ENCODE assay signal across 16 cellular contexts in genomic region chrX:129701624-129702069, GRCh38. TPM values are rescaled to one million over a fixed set of nuclear protein-coding genes. Genes with fewer than 3 reads are reported as not detected.
DNase-seq lines count a peak whose midpoint lies in the region; FAIRE-seq and TF ChIP-seq lines count a peak whose summit lies in the region.
"Had no signal": no experiment of that assay in that cellular context is flagged by ENCODE, and none has a peak within 500 bp of the region (broad histone marks: within the 10 kb centered on the region; RNA-seq: fewer than 3 reads in every experiment).

No MANE protein-coding gene starts in this region.

- H3K4me1 ChIP-seq in kidney (ENCODE audit: control insufficient read depth in 1 of 2, insufficient read depth in 1 of 2, low read depth in 1 of 2, low read length in 2 of 2) (peaks cover 0 to 5% of the 10 kb centered on the region in 2 donors), skeletal muscle tissue (ENCODE audit: control insufficient read depth in 3 of 3, insufficient read depth in 3 of 3, low read length in 3 of 3) (peaks cover 0 to 15% (median 5%) of the 10 kb centered on the region in 3 donors)
- H3K4me1 ChIP-seq: Peyer's patch had no signal

- DNase-seq in GM03348 (ENCODE audit: low spot score) (peak; percentile 54), choroid plexus epithelial cell (ENCODE audit: low read depth) (peak; percentile 75), kidney (peak; percentile 82), osteocyte (ENCODE audit: extremely low spot score, unreplicated experiment) (no peak), SKM-1 treated with dmso at 0.1 percent for 144 hours (lab: John Stamatoyannopoulos, UW; ENCODE audit: unreplicated experiment) (no peak), LoVo (ENCODE audit: low spot score) (no peak)
- DNase-seq in stimulated activated CD4-positive, alpha-beta T cell treated with anti-CD3 and anti-CD28 coated beads, Interleukin-1b, Interleukin-23, amount 100 ng/mL, for 48 hours = no peak
- DNase-seq: activated CD4-positive, alpha-beta T cell treated with anti-CD3 and anti-CD28 coated beads, Interleukin-2, amount 50 U/mL, for 48 hours; activated effector memory CD4-positive, alpha-beta T cell treated with anti-CD3 and anti-CD28 coated beads, Interleukin-2, amount 50 U/mL, for 16 hours; DND-41; erythroblast; nephron progenitor cell had no signal

- H3K4me3 ChIP-seq in choroid plexus epithelial cell (ENCODE audit: low read depth, low read length) = no peak overlapping the region
- no peak overlapping the region for H3K4me3 ChIP-seq in kidney (ENCODE audit: low read length in 2 of 2)
- H3K4me3 ChIP-seq in skeletal muscle tissue (ENCODE audit: low read length in 3 of 3) = no peak overlapping the region
- H3K4me3 ChIP-seq: Peyer's patch had no signal

- no peak overlapping the region for H3K27ac Mint-ChIP-seq in osteocyte (ENCODE audit: unreplicated experiment)
- H3K27ac Mint-ChIP-seq: nephron progenitor cell had no signal

- H3K9ac ChIP-seq in kidney (ENCODE audit: low read length in 2 of 2) (no peak overlapping the region), skeletal muscle tissue (ENCODE audit: low read depth in 1 of 3, low read length in 3 of 3) (no peak overlapping the region)

- peaks cover 4% of the 10 kb centered on the region for H3K27me3 Mint-ChIP-seq in osteocyte (ENCODE audit: unreplicated experiment)
- H3K27me3 Mint-ChIP-seq: central memory CD8-positive, alpha-beta T cell had no signal

- FAIRE-seq in kidney (lab: Jason Lieb, UNC) = no peak
- FAIRE-seq: keratinocyte had no signal

- peaks cover 0 to 3% (median 0%) of the 10 kb centered on the region in 3 donors for H3K27me3 ChIP-seq in skeletal muscle tissue (ENCODE audit: control insufficient read depth in 3 of 3, insufficient read depth in 3 of 3, low read length in 3 of 3)
- H3K27me3 ChIP-seq: Peyer's patch had no signal

- no peaks in the 10 kb centered on the region for H3K36me3 ChIP-seq in kidney (ENCODE audit: control insufficient read depth in 1 of 2, insufficient read depth in 2 of 2, low read length in 2 of 2)
- H3K36me3 ChIP-seq in skeletal muscle tissue (ENCODE audit: control insufficient read depth in 3 of 3, insufficient read depth in 3 of 3, low read length in 3 of 3) = no peaks in the 10 kb centered on the region
- H3K36me3 ChIP-seq: Peyer's patch had no signal

- intact Hi-C loops in kidney (cut with DNase I) = no loop called here

- H3K4me3 Mint-ChIP-seq in osteocyte (ENCODE audit: unreplicated experiment) = no peak overlapping the region
- H3K4me3 Mint-ChIP-seq: central memory CD8-positive, alpha-beta T cell; nephron progenitor cell had no signal

- H3K36me3 Mint-ChIP-seq in osteocyte (ENCODE audit: unreplicated experiment) = no peaks in the 10 kb centered on the region

- no peaks in the 10 kb centered on the region for H3K9me3 ChIP-seq in kidney (ENCODE audit: control insufficient read depth in 1 of 2, low read length in 2 of 2)
- H3K9me3 ChIP-seq in skeletal muscle tissue (ENCODE audit: control insufficient read depth in 3 of 3, low read length in 3 of 3) = no peaks in the 10 kb centered on the region
- H3K9me3 ChIP-seq: Peyer's patch had no signal

- peaks cover 7% of the 10 kb centered on the region for H3K4me1 Mint-ChIP-seq in osteocyte (ENCODE audit: unreplicated experiment)
- H3K4me1 Mint-ChIP-seq: central memory CD8-positive, alpha-beta T cell; nephron progenitor cell had no signal

- H3K9me3 Mint-ChIP-seq in osteocyte (ENCODE audit: unreplicated experiment) = no peaks in the 10 kb centered on the region
- H3K9me3 Mint-ChIP-seq: central memory CD8-positive, alpha-beta T cell had no signal

- TF ChIP-seq CTCF in choroid plexus epithelial cell (conservative IDR thresholded peaks at IDR 0.05; ENCODE audit: low read depth, low read length) (no peak), kidney (IDR thresholded peaks at IDR 0.05; ENCODE audit: borderline replicate concordance, extremely low read depth, insufficient read depth) (no peak), osteocyte (IDR thresholded peaks at IDR 0.05) (no peak)

- no peak overlapping the region for H3K27ac ChIP-seq in kidney (ENCODE audit: low read depth in 2 of 2, low read length in 2 of 2)
- peak overlapping the region; percentile 31 for H3K27ac ChIP-seq in skeletal muscle tissue (ENCODE audit: low read depth, low read length)
- H3K27ac ChIP-seq: Peyer's patch had no signal

RNA-seq across cellular contexts. Expression of gene XPNPEP2, which starts 37.1 kb away (rescaled TPM):
- total RNA-seq in kidney (2.0 TPM), skeletal muscle tissue (3.7 TPM), osteocyte (0.27 and 0.39 TPM in 2 replicates)
- 78.6 TPM for polyA plus RNA-seq in kidney (ENCODE audit: insufficient read depth, low read depth, low replicate concordance)
- polyA plus RNA-seq: keratinocyte had no signal

RNA-seq across cellular contexts. Expression of gene APLN, which starts 46.9 kb away (rescaled TPM):
- total RNA-seq in kidney (0.31 TPM), skeletal muscle tissue (4.2 TPM), osteocyte (0.38 and 0.39 TPM in 2 replicates)
- polyA plus RNA-seq in kidney (ENCODE audit: insufficient read depth, low read depth, low replicate concordance) = 9.9 TPM

Comparison
In these comparisons a context has a peak if more than half of its experiments do, and no peak if none do; other contexts are left out.
1. DNase-seq: peak in GM03348 (single experiment), choroid plexus epithelial cell (single experiment) and kidney (single experiment); none in osteocyte (single experiment), stimulated activated CD4-positive, alpha-beta T cell treated with anti-CD3 and anti-CD28 coated beads, Interleukin-1b, Interleukin-23, amount 100 ng/mL, for 48 hours (single experiment), SKM-1 treated with dmso at 0.1 percent for 144 hours (single experiment) and LoVo (single experiment).